ENCODE assay signal across 8 cellular contexts in the genomic region with DNA sequence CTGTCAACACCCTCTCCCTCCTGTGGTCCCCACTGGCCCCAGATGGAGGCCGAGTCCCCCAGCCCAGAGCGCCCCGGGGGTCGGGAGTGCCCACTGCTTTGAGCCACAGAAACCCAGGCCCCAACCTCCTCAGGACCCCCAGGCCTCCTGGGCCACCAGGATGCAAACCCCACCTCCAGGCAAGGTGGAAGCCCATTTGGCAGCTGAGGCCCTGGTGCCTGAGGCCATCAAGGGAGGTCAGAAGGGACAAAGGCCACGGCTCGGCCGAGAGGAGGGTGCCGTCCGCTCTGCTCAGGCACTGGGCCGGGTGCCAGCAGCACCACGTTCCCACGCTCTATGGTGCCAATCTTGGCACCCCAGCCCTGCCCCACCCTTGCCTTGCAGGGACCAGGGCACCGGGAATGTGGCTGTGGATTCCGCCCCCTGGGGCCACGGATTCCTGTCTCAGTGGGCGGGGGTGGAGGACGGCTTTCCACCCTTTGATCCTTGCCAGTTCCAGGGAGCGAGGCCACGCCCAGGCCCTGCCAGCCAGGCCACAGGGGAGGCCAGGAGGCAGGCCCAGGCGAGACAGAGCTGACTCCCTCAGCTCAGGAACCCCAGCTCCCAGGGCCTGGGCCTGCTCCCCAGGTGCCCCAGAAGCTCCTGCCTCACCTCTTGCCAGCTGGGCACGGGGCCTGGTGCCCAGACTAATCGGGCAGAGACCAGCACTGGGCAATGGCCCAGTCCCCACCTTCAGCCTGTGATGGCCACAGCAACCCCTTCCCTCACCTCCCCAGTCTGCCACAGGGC. TPM values are rescaled to one million over a fixed set of nuclear protein-coding genes. Genes with fewer than 3 reads are reported as not detected.
DNase-seq lines count a peak whose midpoint lies in the region; ATAC-seq lines count a peak whose summit lies in the region.

No MANE protein-coding gene starts in this region.

- peak overlapping the region in 2 of 8 donors; percentile 61 for H3K4me3 Mint-ChIP-seq in CD4-positive, alpha-beta memory T cell

- peaks cover 38% of the 10 kb centered on the region for H3K4me1 ChIP-seq in CD4-positive, alpha-beta memory T cell (ENCODE audit: insufficient read depth, low read length)
- H3K4me1 ChIP-seq in neuronal stem cell (ENCODE audit: control insufficient read depth in 2 of 2, insufficient read depth in 1 of 2, low read depth in 1 of 2, low read length in 2 of 2): peaks cover 23 to 27% of the 10 kb centered on the region in 2 donors

- H3K14ac ChIP-seq in neuronal stem cell (ENCODE audit: low read length): no peak overlapping the region

- H2BK120ac ChIP-seq in neuronal stem cell (ENCODE audit: low read depth, low read length): peak overlapping the region; percentile 61

- H3K27me3 ChIP-seq in CD4-positive, alpha-beta memory T cell (ENCODE audit: insufficient read depth, low read length): no peaks in the 10 kb centered on the region
- H3K27me3 ChIP-seq in neuronal stem cell (ENCODE audit: control insufficient read depth in 3 of 3, insufficient read depth in 3 of 3, low read depth in 1 of 3, low read length in 3 of 3): peaks cover 0 to 67% (median 24%) of the 10 kb centered on the region in 3 experiments

- CTCF ChIA-PET in CD4-positive, alpha-beta memory T cell (lab: Charles Lee; ENCODE audit: partially characterized antibody): interaction anchor here (1.3 to 9.2 kb wide), 9 partner anchors 19 to 260 kb away, joined by 3 to 163 read pairs (median 7); a partner anchor contains a TSS

- H3K9me3 ChIP-seq in CD4-positive, alpha-beta memory T cell (ENCODE audit: control insufficient read depth in 1 of 2, low read length in 2 of 2): no peaks in the 10 kb centered on the region
- H3K9me3 ChIP-seq in neuronal stem cell (replicated peaks in 1 of 2; ENCODE audit: control insufficient read depth in 2 of 2, insufficient read depth in 1 of 2, low read depth in 1 of 2, low read length in 2 of 2): peaks cover 2 to 7% of the 10 kb centered on the region in 2 donors

- H2AFZ ChIP-seq in neuronal stem cell (ENCODE audit: low read length): no peak overlapping the region

- no CpG with 5 or more reads among the region's 22 CpGs for WGBS in neuronal stem cell (ENCODE audit: extremely low coverage in 2 of 2, insufficient read length in 2 of 2, insufficient replicate concordance in 1 of 2), 2 donors

- H3K36me3 Mint-ChIP-seq in CD4-positive, alpha-beta memory T cell: no peaks in the 10 kb centered on the region

- peak overlapping the region; percentile 58 for H3K18ac ChIP-seq in neuronal stem cell (ENCODE audit: low read length)

- H3K79me1 ChIP-seq in neuronal stem cell (ENCODE audit: low read depth, low read length): peaks cover 7% of the 10 kb centered on the region

- H2AK5ac ChIP-seq in neuronal stem cell (ENCODE audit: low read depth, low read length): peak overlapping the region; percentile 99

- H3K9ac ChIP-seq in neuronal stem cell (ENCODE audit: low read depth, low read length, poor library complexity): no peak overlapping the region

- H3K4ac ChIP-seq in neuronal stem cell (ENCODE audit: low read length): no peak overlapping the region

- H3K23ac ChIP-seq in neuronal stem cell (ENCODE audit: low read depth, low read length, poor library complexity): peak overlapping the region; percentile 46

- no peaks in the 10 kb centered on the region for H3K9me3 Mint-ChIP-seq in CD4-positive, alpha-beta memory T cell

- no peak overlapping the region for H3K27ac ChIP-seq in CD4-positive, alpha-beta memory T cell (ENCODE audit: low read depth, low read length)
- H3K27ac ChIP-seq in epithelial cell of prostate (peak overlapping the region; percentile 88), neuronal stem cell (replicated peaks; ENCODE audit: low read length) (no peak overlapping the region)

- peak overlapping the region; percentile 98 for H2BK15ac ChIP-seq in neuronal stem cell (ENCODE audit: low read length)

- DNase-seq in CD4-positive, alpha-beta memory T cell: no peak
- peak; percentile 67 for DNase-seq in NCI-H2171 (lab: John Stamatoyannopoulos, UW)
- DNase-seq in epithelial cell of prostate (ENCODE audit: low read depth, low spot score): peak; percentile 67
- no peak for DNase-seq in neuronal stem cell (ENCODE audit: low spot score)
- no peak for DNase-seq in NCI-H1436 (lab: John Stamatoyannopoulos, UW)
- no peak for DNase-seq in stimulated activated CD4-positive, alpha-beta T cell treated with anti-CD3 and anti-CD28 coated beads, Interleukin-1b, Interleukin-23, amount 100 ng/mL, for 48 hours
- no peak for DNase-seq in NCI-H128 (lab: John Stamatoyannopoulos, UW; ENCODE audit: unreplicated experiment)

- no peak overlapping the region for H3K4me2 ChIP-seq in neuronal stem cell (ENCODE audit: insufficient read depth, low read length, poor library complexity, severe bottlenecking)

- POLR2A ChIA-PET in CD4-positive, alpha-beta memory T cell (lab: Charles Lee; ENCODE audit: partially characterized antibody): interaction anchor here (0.6 to 12.6 kb wide), 2 partner anchors 29 to 38 kb away, joined by 3 to 230 read pairs; a partner anchor contains a TSS

- ATAC-seq in HG02571 (IDR thresholded peaks at IDR 0.05; ENCODE audit: unreplicated experiment): no peak

- peak overlapping the region in 6 of 7 donors; percentile 39 to 91 (median 80) for H3K27ac Mint-ChIP-seq in CD4-positive, alpha-beta memory T cell

- H3K36me3 ChIP-seq in CD4-positive, alpha-beta memory T cell (ENCODE audit: insufficient read depth, low read length): no peaks in the 10 kb centered on the region
- no peaks in the 10 kb centered on the region for H3K36me3 ChIP-seq in neuronal stem cell (replicated peaks in 1 of 2; ENCODE audit: control insufficient read depth in 2 of 2, insufficient read depth in 2 of 2, low read length in 2 of 2)

- peak overlapping the region; percentile 96 for H2BK5ac ChIP-seq in neuronal stem cell (ENCODE audit: low read length)

- peak overlapping the region; percentile 30 for H4K8ac ChIP-seq in neuronal stem cell (ENCODE audit: low read depth, low read length)

- H2BK12ac ChIP-seq in neuronal stem cell (ENCODE audit: low read length): peak overlapping the region; percentile 7

- peaks cover 0 to 1% of the 10 kb centered on the region in 2 donors for H3K27me3 Mint-ChIP-seq in CD4-positive, alpha-beta memory T cell

- intact Hi-C loops in CD4-positive, alpha-beta memory T cell (cut with micrococcal nuclease): loop anchor here (5.0 kb wide), 1 partner anchor 91 kb away; a partner anchor contains a TSS

- H4K91ac ChIP-seq in neuronal stem cell (ENCODE audit: low read depth, low read length, poor library complexity): no peak overlapping the region

- no peak overlapping the region for H3K4me3 ChIP-seq in CD4-positive, alpha-beta memory T cell (ENCODE audit: low read length in 2 of 2)
- no peak overlapping the region for H3K4me3 ChIP-seq in neuronal stem cell (ENCODE audit: low read length in 2 of 2)

- peaks cover 11 to 38% (median 25%) of the 10 kb centered on the region in 4 donors for H3K4me1 Mint-ChIP-seq in CD4-positive, alpha-beta memory T cell

RNA-seq across cellular contexts. Expression of a gene that starts 26.3 kb away (rescaled TPM):
- 10 to 100 TPM; 47.3 to 49.2 TPM for total RNA-seq in CD4-positive, alpha-beta memory T cell
- 10 to 100 TPM in 1 of 2 donors, 1 to 10 TPM in 1; 4.9 to 40.0 TPM for polyA plus RNA-seq in CD4-positive, alpha-beta memory T cell
- 0.13 TPM for polyA plus RNA-seq in neuronal stem cell (2013, experiment 1 of 2)
- 0.08 TPM for polyA plus RNA-seq in neuronal stem cell (2013, experiment 2 of 2)

Comparison
In these comparisons a context has a peak if more than half of its experiments do, and no peak if none do; other contexts are left out.
1. DNase-seq: peak in NCI-H2171 (single experiment) and epithelial cell of prostate (single experiment); none in CD4-positive, alpha-beta memory T cell (0 of 5), neuronal stem cell (single experiment), NCI-H1436 (single experiment), stimulated activated CD4-positive, alpha-beta T cell treated with anti-CD3 and anti-CD28 coated beads, Interleukin-1b, Interleukin-23, amount 100 ng/mL, for 48 hours (single experiment) and NCI-H128 (single experiment).